Comparison of ENCODE assay signal across 30 cellular contexts in the genomic region with DNA sequence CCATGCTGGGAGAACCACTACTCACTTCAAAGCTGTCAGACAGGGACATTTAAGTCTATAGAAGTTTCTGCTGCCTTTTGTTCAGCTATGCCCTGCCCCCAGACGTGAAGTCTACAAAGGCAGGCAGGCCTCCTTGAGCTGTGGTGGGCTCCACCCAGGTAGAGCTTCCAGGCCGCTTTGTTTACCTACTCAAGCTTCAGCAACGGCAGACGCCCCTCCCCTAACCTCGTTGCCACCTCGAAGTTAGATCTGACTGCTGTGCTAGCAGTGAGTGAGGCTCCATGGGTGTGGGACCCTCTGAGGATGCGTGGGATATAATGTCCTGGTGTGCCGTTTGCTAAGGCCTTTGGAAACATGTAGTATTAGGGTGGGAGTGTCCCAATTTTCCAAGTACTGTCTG.
"Had no signal": no experiment of that assay in that cellular context is flagged by ENCODE, and none has a peak within 500 bp of the region (broad histone marks: within the 10 kb centered on the region; RNA-seq: fewer than 3 reads in every experiment).

No MANE protein-coding gene starts in this region.

- H3K27me3 ChIP-seq: adrenal gland, ascending aorta, body of pancreas, brain microvascular endothelial cell, breast epithelium, cardiac muscle cell had no signal

- H3K4me1 ChIP-seq: adrenal gland, ascending aorta, body of pancreas, breast epithelium had no signal

- H3K4me3 ChIP-seq: adrenal gland, ascending aorta, body of pancreas, breast epithelium, cardiac muscle cell had no signal

- H3K36me3 ChIP-seq: adrenal gland, ascending aorta, brain microvascular endothelial cell, breast epithelium, cardiac muscle cell had no signal

- DNase-seq: activated effector memory CD4-positive, alpha-beta T cell treated with anti-CD3 and anti-CD28 coated beads, Interleukin-2, amount 50 U/mL, for 16 hours; activated effector memory CD4-positive, alpha-beta T cell treated with Interleukin-2 at 50 U/mL for 16 hours; activated gamma-delta T cell; activated gamma-delta T cell treated with Interleukin-2 at 50 U/mL for 16 hours; activated naive CD4-positive, alpha-beta T cell; activated naive CD4-positive, alpha-beta T cell treated with anti-CD3 and anti-CD28 coated beads for 36 hours; activated naive CD4-positive, alpha-beta T cell treated with anti-CD3 and anti-CD28 coated beads, Interleukin-2, amount 10 ng/mL, durations not matched to agents 7 days and 5 days; activated naive CD4-positive, alpha-beta T cell treated with anti-CD3 and anti-CD28 coated beads, Interleukin-2, amount 50 U/mL, for 16 hours; activated naive CD4-positive, alpha-beta T cell treated with Interleukin-2 at 50 U/mL for 16 hours; activated naive CD8-positive, alpha-beta T cell treated with anti-CD3 and anti-CD28 coated beads for 36 hours; activated naive CD8-positive, alpha-beta T cell treated with anti-CD3 and anti-CD28 coated beads, Interleukin-2, amount 10 ng/mL, durations not matched to agents 7 days and 5 days; activated naive CD8-positive, alpha-beta T cell treated with anti-CD3 and anti-CD28 coated beads, Interleukin-2, amount 50 U/mL, for 24 hours; activated T-cell treated with anti-CD3 and anti-CD28 coated beads, Interleukin-2, amount 50 U/mL, for 1 hour; activated T-cell treated with anti-CD3 and anti-CD28 coated beads, Interleukin-2, amount 50 U/mL, for 24 hours; activated T-cell treated with anti-CD3 and anti-CD28 coated beads, Interleukin-2, amount 50 U/mL, for 4 hours; activated T-cell treated with anti-CD3 and anti-CD28 coated beads, Interleukin-2, amount 50 U/mL, for 48 hours; activated T-cell treated with anti-CD3 and anti-CD28 coated beads, Interleukin-2, amount 50 U/mL, for 72 hours; adrenal gland; amygdala; anterior cingulate cortex; body of pancreas; brain microvascular endothelial cell; caudate nucleus; central memory CD4-positive, alpha-beta T cell; cerebellar nuclear complex had no signal

- H3K27ac ChIP-seq: adrenal gland, ascending aorta, body of pancreas, brain microvascular endothelial cell, breast epithelium, cardiac muscle cell had no signal

- ATAC-seq: activated naive CD4-positive, alpha-beta T cell treated with anti-CD3 and anti-CD28 coated beads, Interleukin-2, amount 50 U/mL, for 72 hours; activated naive CD8-positive, alpha-beta T cell treated with anti-CD3 and anti-CD28 coated beads, Interleukin-2, amount 50 U/mL, for 24 hours; activated T-cell treated with anti-CD3 and anti-CD28 coated beads, Interleukin-2, amount 50 U/mL, for 4 hours; activated T-cell treated with anti-CD3 and anti-CD28 coated beads, Interleukin-2, amount 50 U/mL, for 72 hours; activated T-helper 17 cell treated with anti-CD3 and anti-CD28 coated beads, Interleukin-2, amount 50 U/mL, for 72 hours; body of pancreas had no signal

- H3K9me3 ChIP-seq: adrenal gland, ascending aorta, body of pancreas had no signal
